Comparison of ENCODE assay signal across 13 cellular contexts in genomic region chr2:158716091-158716815, GRCh38.
DNase-seq lines count a peak whose midpoint lies in the region; ATAC-seq and TF ChIP-seq lines count a peak whose summit lies in the region.
"Had no signal": no experiment of that assay in that cellular context is flagged by ENCODE, and none has a peak within 500 bp of the region (broad histone marks: within the 10 kb centered on the region; RNA-seq: fewer than 3 reads in every experiment).

No MANE protein-coding gene starts in this region.

- H3K27ac Mint-ChIP-seq in activated naive CD4-positive, alpha-beta T cell treated with anti-CD3 and anti-CD28 coated beads, Interleukin-2, amount 10 ng/mL, durations not matched to agents 7 days and 5 days = no peak overlapping the region
- H3K27ac Mint-ChIP-seq: effector memory CD8-positive, alpha-beta T cell had no signal

- H3K4me3 Mint-ChIP-seq in activated naive CD4-positive, alpha-beta T cell treated with anti-CD3 and anti-CD28 coated beads, Interleukin-2, amount 10 ng/mL, durations not matched to agents 7 days and 5 days = no peak overlapping the region
- H3K4me3 Mint-ChIP-seq: effector memory CD8-positive, alpha-beta T cell had no signal

- no peak overlapping the region for H3K4me3 ChIP-seq in retinal pigment epithelial cell (ENCODE audit: low read length)
- H3K4me3 ChIP-seq: hepatocyte had no signal

- no peaks in the 10 kb centered on the region for H3K36me3 Mint-ChIP-seq in activated naive CD4-positive, alpha-beta T cell treated with anti-CD3 and anti-CD28 coated beads, Interleukin-2, amount 10 ng/mL, durations not matched to agents 7 days and 5 days

- peaks cover 15% of the 10 kb centered on the region for H3K27me3 Mint-ChIP-seq in activated naive CD4-positive, alpha-beta T cell treated with anti-CD3 and anti-CD28 coated beads, Interleukin-2, amount 10 ng/mL, durations not matched to agents 7 days and 5 days

- no peaks in the 10 kb centered on the region for H3K4me1 Mint-ChIP-seq in activated naive CD4-positive, alpha-beta T cell treated with anti-CD3 and anti-CD28 coated beads, Interleukin-2, amount 10 ng/mL, durations not matched to agents 7 days and 5 days

- H3K9me3 Mint-ChIP-seq in activated naive CD4-positive, alpha-beta T cell treated with anti-CD3 and anti-CD28 coated beads, Interleukin-2, amount 10 ng/mL, durations not matched to agents 7 days and 5 days = peaks cover 3% of the 10 kb centered on the region
- H3K9me3 Mint-ChIP-seq: effector memory CD8-positive, alpha-beta T cell had no signal

- peak; percentile 55 for DNase-seq in HT1080 (ENCODE audit: low read depth)
- peak; percentile 31 to 97 for DNase-seq in dermis microvascular lymphatic vessel endothelial cell (ENCODE audit: low read depth in 2 of 2)
- DNase-seq in kidney glomerular epithelial cell (lab: John Stamatoyannopoulos, UW) = peak; percentile 24
- DNase-seq in retinal pigment epithelial cell (ENCODE audit: low read depth) = peak; percentile 36
- no peak for DNase-seq in activated naive CD4-positive, alpha-beta T cell treated with anti-CD3 and anti-CD28 coated beads, Interleukin-2, amount 10 ng/mL, durations not matched to agents 7 days and 5 days
- DNase-seq in NCI-H128 (lab: John Stamatoyannopoulos, UW; ENCODE audit: unreplicated experiment) = no peak
- DNase-seq in SW480 (ENCODE audit: low spot score) = no peak
- DNase-seq: amniotic stem cell; DMS53; effector memory CD8-positive, alpha-beta T cell; NCI-H146 had no signal

- ATAC-seq in HG03108 (IDR thresholded peaks at IDR 0.05; ENCODE audit: unreplicated experiment) = no peak
- ATAC-seq: effector memory CD8-positive, alpha-beta T cell had no signal

- TF ChIP-seq CTCF in retinal pigment epithelial cell (conservative IDR thresholded peaks at IDR 0.05; ENCODE audit: low read depth, low read length) = no peak

- CTCF ChIA-PET in activated naive CD4-positive, alpha-beta T cell treated with anti-CD3 and anti-CD28 coated beads, Interleukin-2, amount 10 ng/mL, durations not matched to agents 7 days and 5 days (lab: Charles Lee) = no interaction called here

Comparison
In these comparisons a context has a peak if more than half of its experiments do, and no peak if none do; other contexts are left out.
1. DNase-seq: peak in HT1080 (single experiment), dermis microvascular lymphatic vessel endothelial cell (2 of 2), kidney glomerular epithelial cell (single experiment) and retinal pigment epithelial cell (single experiment); none in activated naive CD4-positive, alpha-beta T cell treated with anti-CD3 and anti-CD28 coated beads, Interleukin-2, amount 10 ng/mL, durations not matched to agents 7 days and 5 days (single experiment), NCI-H128 (single experiment) and SW480 (single experiment).